Comparison of ENCODE assay signal across 15 cellular contexts in genomic region chr1:240351690-240352089, GRCh38.
"Had no signal": no experiment of that assay in that cellular context is flagged by ENCODE, and none has a peak within 500 bp of the region (broad histone marks: within the 10 kb centered on the region; RNA-seq: fewer than 3 reads in every experiment).

No MANE protein-coding gene starts in this region.

- H3K9me3 ChIP-seq: transverse colon had no signal

- H3K27ac Mint-ChIP-seq: naive thymus-derived CD8-positive, alpha-beta T cell had no signal

- H3K27me3 ChIP-seq: cardiac muscle cell, left lung, transverse colon had no signal

- H3K27ac ChIP-seq: cardiac muscle cell, left lung had no signal

- H3K4me1 ChIP-seq: left lung had no signal

- FAIRE-seq: colon, keratinocyte, small intestine had no signal

- H3K4me3 ChIP-seq: cardiac muscle cell, left lung, transverse colon had no signal

- DNase-seq: activated CD4-positive, alpha-beta T cell treated with anti-CD3 and anti-CD28 coated beads for 1 hour; activated CD4-positive, alpha-beta T cell treated with anti-CD3 and anti-CD28 coated beads, Interleukin-2, amount 50 U/mL, for 4 hours; activated naive CD4-positive, alpha-beta T cell treated with Interleukin-2 at 50 U/mL for 16 hours; activated T-cell treated with anti-CD3 and anti-CD28 coated beads for 4 hours; aorta; left lung; naive thymus-derived CD8-positive, alpha-beta T cell; small intestine; stimulated activated CD4-positive, alpha-beta T cell treated with anti-CD3 and anti-CD28 coated beads, Interleukin-4, amount 100 ng/mL, for 4 hours; stimulated activated CD8-positive, alpha-beta memory T cell treated with anti-CD3 and anti-CD28 coated beads, Interleukin-4, amount 100 ng/mL, for 48 hours; stimulated activated naive CD8-positive, alpha-beta T cell treated with anti-CD3 and anti-CD28 coated beads, Interleukin-15, Interleukin-2, amounts not matched to agents 100 U/mL and 50 U/mL, for 24 hours; transverse colon had no signal

- H3K36me3 Mint-ChIP-seq: naive thymus-derived CD8-positive, alpha-beta T cell had no signal

- H3K4me3 Mint-ChIP-seq: naive thymus-derived CD8-positive, alpha-beta T cell had no signal

- ATAC-seq: left lung; naive thymus-derived CD8-positive, alpha-beta T cell; stimulated activated naive CD8-positive, alpha-beta T cell treated with anti-CD3 and anti-CD28 coated beads, Interleukin-15, Interleukin-2, amounts not matched to agents 100 U/mL and 50 U/mL, for 24 hours had no signal

- H3K4me1 Mint-ChIP-seq: naive thymus-derived CD8-positive, alpha-beta T cell had no signal

- H3K36me3 ChIP-seq: cardiac muscle cell, left lung, transverse colon had no signal
